In genomic region chr6:101294676-101295075, GRCh38 we compare ENCODE assay signal across 27 cellular contexts.
DNase-seq lines count a peak whose midpoint lies in the region; ATAC-seq and TF ChIP-seq lines count a peak whose summit lies in the region.
"Had no signal": no experiment of that assay in that cellular context is flagged by ENCODE, and none has a peak within 500 bp of the region (broad histone marks: within the 10 kb centered on the region; RNA-seq: fewer than 3 reads in every experiment).

No MANE protein-coding gene starts in this region.

- no peaks in the 10 kb centered on the region for H3K9me2 ChIP-seq in GM23338 (ENCODE audit: insufficient read depth)

- TF ChIP-seq CTCF in astrocyte of the spinal cord (IDR thresholded peaks at IDR 0.05; ENCODE audit: low read depth, low read length) (no peak), foreskin keratinocyte (conservative IDR thresholded peaks at IDR 0.05) (no peak), GM23338 (conservative IDR thresholded peaks at IDR 0.05; ENCODE audit: low read depth in 2 of 2) (no peak)

- H3K4me3 ChIP-seq in astrocyte of the spinal cord (ENCODE audit: low read depth, low read length) (no peak overlapping the region), GM23338 (no peak overlapping the region)
- H3K4me3 ChIP-seq: body of pancreas, GM12878, K562, right atrium auricular region, testis had no signal

- H3K4me3 Mint-ChIP-seq in GM23338 = no peak overlapping the region
- H3K4me3 Mint-ChIP-seq: activated CD4-positive, alpha-beta memory T cell treated with anti-CD3 and anti-CD28 coated beads for 36 hours; activated T-cell treated with anti-CD3 and anti-CD28 coated beads, Interleukin-2, amount 50 U/mL, for 72 hours; CD4-positive, CD25-positive, alpha-beta regulatory T cell; stimulated activated naive CD8-positive, alpha-beta T cell treated with anti-CD3 and anti-CD28 coated beads, Interleukin-15, Interleukin-2, amounts not matched to agents 100 ng/mL and 50 ng/mL, for 24 hours had no signal

- H3K27me3 Mint-ChIP-seq in GM23338 (ENCODE audit: insufficient read depth, low read depth, poor library complexity) = no peaks in the 10 kb centered on the region
- H3K27me3 Mint-ChIP-seq: activated CD4-positive, alpha-beta memory T cell treated with anti-CD3 and anti-CD28 coated beads for 36 hours; CD4-positive, CD25-positive, alpha-beta regulatory T cell; stimulated activated naive CD8-positive, alpha-beta T cell treated with anti-CD3 and anti-CD28 coated beads, Interleukin-15, Interleukin-2, amounts not matched to agents 100 ng/mL and 50 ng/mL, for 24 hours had no signal

- H3K79me2 ChIP-seq in GM23338 (replicated peaks; ENCODE audit: insufficient read depth) = no peaks in the 10 kb centered on the region

- no peaks in the 10 kb centered on the region for H4K20me1 ChIP-seq in GM23338 (replicated peaks; ENCODE audit: insufficient read depth)

- no peak overlapping the region for H3K4me2 ChIP-seq in GM23338

- no peaks in the 10 kb centered on the region; the same call in 2 of the 3 replicates for H3K4me1 Mint-ChIP-seq in GM23338
- H3K4me1 Mint-ChIP-seq: CD4-positive, CD25-positive, alpha-beta regulatory T cell had no signal

- DNase-seq in A172 (ENCODE audit: low spot score) (peak; percentile 32), LHCN-M2 (ENCODE audit: low read depth) (peak; percentile 60), astrocyte of the spinal cord (ENCODE audit: low read depth, low spot score) (peak; percentile 66), foreskin keratinocyte (peak; percentile 64 to 83), NCI-H748 treated with DMSO at 0.1 percent for 48 hours (lab: John Stamatoyannopoulos, UW) (no peak), NCI-H146 treated with DMSO at 0.1 percent for 48 hours (lab: John Stamatoyannopoulos, UW; ENCODE audit: unreplicated experiment) (no peak), GM23338 (ENCODE audit: low spot score) (no peak)
- DNase-seq: activated CD4-positive, alpha-beta memory T cell treated with anti-CD3 and anti-CD28 coated beads for 36 hours; activated CD4-positive, alpha-beta T cell treated with anti-CD3 and anti-CD28 coated beads for 1 hour; activated T-cell treated with anti-CD3 and anti-CD28 coated beads, Interleukin-2, amount 50 U/mL, for 72 hours; AML-193; body of pancreas; CD4-positive, CD25-positive, alpha-beta regulatory T cell; DMS 273 treated with DMSO at 0.1 percent for 48 hours; NCI-H1105; NCI-H1930; NCI-H2171 treated with DMSO at 0.1 percent for 48 hours; NCI-H510A treated with DMSO at 0.1 percent for 48 hours; SHP77 treated with DMSO at 0.1 percent for 48 hours; stimulated activated CD8-positive, alpha-beta memory T cell treated with anti-CD3 and anti-CD28 coated beads, Interleukin-4, amount 100 ng/mL, for 48 hours; T-helper 2 cell; testis had no signal

- H3K27me3 ChIP-seq in foreskin keratinocyte = no peaks in the 10 kb centered on the region
- H3K27me3 ChIP-seq in GM23338 (ENCODE audit: insufficient read depth) = no peaks in the 10 kb centered on the region
- H3K27me3 ChIP-seq: body of pancreas, right atrium auricular region, testis had no signal

- H3K27ac ChIP-seq in foreskin keratinocyte (no peak overlapping the region), GM23338 (ENCODE audit: low read depth) (no peak overlapping the region)
- H3K27ac ChIP-seq: body of pancreas, right atrium auricular region, testis had no signal

- H3F3A ChIP-seq in GM23338 (replicated peaks; ENCODE audit: low read depth) = no peaks in the 10 kb centered on the region

- no peak overlapping the region for H2AFZ ChIP-seq in GM23338

- peaks cover 7% of the 10 kb centered on the region for H3K4me1 ChIP-seq in foreskin keratinocyte
- H3K4me1 ChIP-seq in GM23338 (ENCODE audit: insufficient read depth) = no peaks in the 10 kb centered on the region
- H3K4me1 ChIP-seq: body of pancreas, right atrium auricular region, testis had no signal

- in situ Hi-C loops in astrocyte of the spinal cord (cut with HindIII; ENCODE audit: low sequenced_read_pairs) = no loop called here

- no peaks in the 10 kb centered on the region for H3K36me3 ChIP-seq in GM23338 (ENCODE audit: insufficient read depth)
- H3K36me3 ChIP-seq: right atrium auricular region had no signal

- H3K36me3 Mint-ChIP-seq in GM23338 (ENCODE audit: low read depth) = peaks cover 23% of the 10 kb centered on the region
- H3K36me3 Mint-ChIP-seq: activated CD4-positive, alpha-beta memory T cell treated with anti-CD3 and anti-CD28 coated beads for 36 hours; CD4-positive, CD25-positive, alpha-beta regulatory T cell had no signal

- peaks cover 25% of the 10 kb centered on the region for H3K9me3 Mint-ChIP-seq in GM23338

- ATAC-seq in foreskin keratinocyte = peak; percentile 94
- no peak for ATAC-seq in HG02970 (IDR thresholded peaks at IDR 0.05; ENCODE audit: low FRiP score, unreplicated experiment)
- ATAC-seq in GM23338 = no peak
- ATAC-seq: activated T-cell treated with anti-CD3 and anti-CD28 coated beads, Interleukin-2, amount 50 U/mL, for 72 hours; body of pancreas; GM12878; K562 had no signal

- H3K27ac Mint-ChIP-seq in GM23338 = no peak overlapping the region
- H3K27ac Mint-ChIP-seq: activated CD4-positive, alpha-beta memory T cell treated with anti-CD3 and anti-CD28 coated beads for 36 hours; activated T-cell treated with anti-CD3 and anti-CD28 coated beads, Interleukin-2, amount 50 U/mL, for 72 hours; CD4-positive, CD25-positive, alpha-beta regulatory T cell; stimulated activated naive CD8-positive, alpha-beta T cell treated with anti-CD3 and anti-CD28 coated beads, Interleukin-15, Interleukin-2, amounts not matched to agents 100 ng/mL and 50 ng/mL, for 24 hours had no signal

TF ChIP-seq in GM23338, 12 proteins besides CTCF, POLR2A, EP300 and RAD21 (continues in another document):
- TF ChIP-seq ZNF462 (CRISPR knock-in tag; IDR thresholded peaks at IDR 0.05) (no peak), ZNF114 (CRISPR knock-in tag; IDR thresholded peaks at IDR 0.05) (no peak), STAT1 (IDR thresholded peaks at IDR 0.05; ENCODE audit: unreplicated experiment) (no peak), EZH2 (IDR thresholded peaks at IDR 0.05; ENCODE audit: low read depth, unreplicated experiment) (no peak), JUNB (IDR thresholded peaks at IDR 0.05; ENCODE audit: unreplicated experiment) (no peak), POLR2AphosphoS5 (IDR thresholded peaks at IDR 0.05; ENCODE audit: low read depth) (no peak), CREB1 (CRISPR knock-in tag; IDR thresholded peaks at IDR 0.05; ENCODE audit: low read depth) (no peak), ZNF331 (CRISPR knock-in tag; IDR thresholded peaks at IDR 0.05; ENCODE audit: low read depth) (no peak)

Comparison
In these comparisons a context has a peak if more than half of its experiments do, and no peak if none do; other contexts are left out.
1. DNase-seq: peak in A172 (single experiment), LHCN-M2 (single experiment), astrocyte of the spinal cord (single experiment) and foreskin keratinocyte (2 of 2); none in NCI-H748 treated with DMSO at 0.1 percent for 48 hours (single experiment), NCI-H146 treated with DMSO at 0.1 percent for 48 hours (single experiment) and GM23338 (single experiment).